ENCODE assay signal across 30 cellular contexts in the genomic region with DNA sequence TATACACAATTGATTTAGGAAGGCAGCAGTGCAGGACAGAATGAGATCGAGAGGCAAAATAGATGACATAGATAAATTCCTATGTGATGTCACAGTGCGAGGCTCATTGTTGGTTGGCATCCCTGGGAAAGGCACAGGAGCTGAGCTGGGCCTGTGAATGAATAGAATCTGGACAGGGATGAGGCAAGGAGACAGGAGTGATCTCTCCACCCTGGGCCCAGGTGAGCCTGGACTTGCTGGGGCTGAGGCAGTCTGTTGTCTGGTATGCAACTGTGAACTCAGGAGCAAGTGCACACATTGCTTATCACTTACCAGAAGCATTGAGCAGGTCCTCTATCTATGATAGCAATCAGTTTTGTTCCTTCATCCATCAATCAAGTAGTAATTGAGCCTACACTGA. TPM values are rescaled to one million over a fixed set of nuclear protein-coding genes. Genes with fewer than 3 reads are reported as not detected.
"Had no signal": no experiment of that assay in that cellular context is flagged by ENCODE, and none has a peak within 500 bp of the region (broad histone marks: within the 10 kb centered on the region; RNA-seq: fewer than 3 reads in every experiment).

No MANE protein-coding gene starts in this region.

- H3K27me3 ChIP-seq: neutrophil, pancreas, right lobe of liver, sigmoid colon, thyroid gland, tibial nerve, upper lobe of right lung, uterus had no signal

- H3K27ac Mint-ChIP-seq: natural killer cell treated with Interleukin-12 subunit alpha and Interleukin-12 subunit beta and Interleukin-15 and Interleukin-18, amount 100 ng/mL, for 72 hours; nephron progenitor cell; progenitor cell of endocrine pancreas; stimulated activated effector memory CD8-positive, alpha-beta T cell treated with anti-CD3 and anti-CD28 coated beads, Interleukin-12 subunit alpha, Interleukin-12 subunit beta, amount 100 ng/mL, for 72 hours; stimulated activated naive B cell treated with anti-CD40 and anti-IgM and Interleukin-4, amounts not matched to agents 10 μg/mL and 1 μg/mL and 100 μg/mL, for 72 hours; stimulated activated naive CD8-positive, alpha-beta T cell treated with anti-CD3 and anti-CD28 coated beads, Interleukin-15, Interleukin-2, amounts not matched to agents 100 ng/mL and 50 ng/mL, for 24 hours; type B pancreatic cell had no signal

- H3K9me3 Mint-ChIP-seq: naive thymus-derived CD8-positive, alpha-beta T cell; natural killer cell treated with Interleukin-12 subunit alpha and Interleukin-12 subunit beta and Interleukin-15 and Interleukin-18, amount 100 ng/mL, for 72 hours; nephron progenitor cell; neural crest cell; stimulated activated effector memory CD8-positive, alpha-beta T cell treated with anti-CD3 and anti-CD28 coated beads, Interleukin-12 subunit alpha, Interleukin-12 subunit beta, amount 100 ng/mL, for 72 hours; stimulated activated naive CD8-positive, alpha-beta T cell treated with anti-CD3 and anti-CD28 coated beads, Interleukin-15, Interleukin-2, amounts not matched to agents 100 ng/mL and 50 ng/mL, for 24 hours; type B pancreatic cell had no signal

- DNase-seq: naive thymus-derived CD8-positive, alpha-beta T cell; nephron progenitor cell; nucleus accumbens; pancreas; psoas muscle; right cardiac atrium; right lobe of liver; sigmoid colon; small intestine; stimulated activated CD4-positive, alpha-beta T cell treated with anti-CD3 and anti-CD28 coated beads, Interleukin-15, amount 100 ng/mL, for 24 hours; stimulated activated CD4-positive, alpha-beta T cell treated with anti-CD3 and anti-CD28 coated beads, Interleukin-2, amount 100 ng/mL, for 24 hours; stimulated activated CD4-positive, alpha-beta T cell treated with anti-CD3 and anti-CD28 coated beads, Interleukin-2, amount 100 ng/mL, for 48 hours; stimulated activated CD4-positive, alpha-beta T cell treated with anti-CD3 and anti-CD28 coated beads, Interleukin-4, amount 100 ng/mL, for 24 hours; stimulated activated naive B cell treated with anti-CD40 and anti-IgM and Interleukin-4, amounts not matched to agents 10 μg/mL and 1 μg/mL and 100 μg/mL, for 72 hours; stimulated activated naive CD4-positive, alpha-beta T cell treated with Interleukin-2 at 50 U/mL for 16 hours; stomach; thyroid gland; upper lobe of right lung; uterus had no signal

- H3K4me1 ChIP-seq: pancreas, right lobe of liver, sigmoid colon, stomach, thyroid gland, tibial nerve, upper lobe of right lung, uterus had no signal

- H3K27me3 Mint-ChIP-seq: type B pancreatic cell had no signal

- H3K27ac ChIP-seq: neutrophil, pancreas, psoas muscle, right lobe of liver, sigmoid colon, stomach, thoracic aorta, thyroid gland, tibial nerve, upper lobe of right lung, uterus had no signal

- H3K36me3 Mint-ChIP-seq: naive thymus-derived CD8-positive, alpha-beta T cell; natural killer cell treated with Interleukin-12 subunit alpha and Interleukin-12 subunit beta and Interleukin-15 and Interleukin-18, amount 100 ng/mL, for 72 hours; stimulated activated effector memory CD8-positive, alpha-beta T cell treated with anti-CD3 and anti-CD28 coated beads, Interleukin-12 subunit alpha, Interleukin-12 subunit beta, amount 100 ng/mL, for 72 hours; stimulated activated naive B cell treated with anti-CD40 and anti-IgM and Interleukin-4, amounts not matched to agents 10 μg/mL and 1 μg/mL and 100 μg/mL, for 72 hours; type B pancreatic cell had no signal

- H3K4me3 Mint-ChIP-seq: naive thymus-derived CD8-positive, alpha-beta T cell; natural killer cell treated with Interleukin-12 subunit alpha and Interleukin-12 subunit beta and Interleukin-15 and Interleukin-18, amount 100 ng/mL, for 72 hours; nephron progenitor cell; neural crest cell; stimulated activated effector memory CD8-positive, alpha-beta T cell treated with anti-CD3 and anti-CD28 coated beads, Interleukin-12 subunit alpha, Interleukin-12 subunit beta, amount 100 ng/mL, for 72 hours; stimulated activated naive B cell treated with anti-CD40 and anti-IgM and Interleukin-4, amounts not matched to agents 10 μg/mL and 1 μg/mL and 100 μg/mL, for 72 hours; stimulated activated naive CD8-positive, alpha-beta T cell treated with anti-CD3 and anti-CD28 coated beads, Interleukin-15, Interleukin-2, amounts not matched to agents 100 ng/mL and 50 ng/mL, for 24 hours; type B pancreatic cell had no signal

- H3K4me1 Mint-ChIP-seq: naive thymus-derived CD8-positive, alpha-beta T cell; stimulated activated effector memory CD8-positive, alpha-beta T cell treated with anti-CD3 and anti-CD28 coated beads, Interleukin-12 subunit alpha, Interleukin-12 subunit beta, amount 100 ng/mL, for 72 hours had no signal

- ATAC-seq: naive thymus-derived CD8-positive, alpha-beta T cell; pancreas; psoas muscle; right cardiac atrium; right lobe of liver; stimulated activated effector memory CD8-positive, alpha-beta T cell treated with anti-CD3 and anti-CD28 coated beads, Interleukin-12 subunit alpha, Interleukin-12 subunit beta, amount 100 ng/mL, for 72 hours; stimulated activated naive B cell treated with anti-CD40 and anti-IgM and Interleukin-4, amounts not matched to agents 10 μg/mL and 1 μg/mL and 100 μg/mL, for 72 hours; upper lobe of right lung had no signal

RNA-seq across cellular contexts. Expression of a gene that starts 51.7 kb away (rescaled TPM):
- total RNA-seq: naive thymus-derived CD8-positive, alpha-beta T cell; natural killer cell treated with Interleukin-12 subunit alpha and Interleukin-12 subunit beta and Interleukin-15 and Interleukin-18, amount 100 ng/mL, for 72 hours; osteocyte; progenitor cell of endocrine pancreas; psoas muscle; renal cortical epithelial cell had no signal
- polyA plus RNA-seq: naive thymus-derived CD8-positive, alpha-beta T cell had no signal
